ENCODE assay signal across 8 cellular contexts in genomic region chr16:27549607-27549856, GRCh38. TPM values are rescaled to one million over a fixed set of nuclear protein-coding genes. Genes with fewer than 3 reads are reported as not detected.
A peak's percentile ranks its signal among the peaks of the same experiment; 100 is the strongest.
DNase-seq lines count a peak whose midpoint lies in the region; ATAC-seq, FAIRE-seq and TF ChIP-seq lines count a peak whose summit lies in the region.

No MANE protein-coding gene starts in this region.

- peak overlapping the region; percentile 90 for H3K27ac Mint-ChIP-seq in activated CD4-positive, alpha-beta T cell treated with anti-CD3 and anti-CD28 coated beads, Interleukin-2, amount 10 ng/mL, durations not matched to agents 7 days and 5 days
- peak overlapping the region; percentile 99 for H3K27ac Mint-ChIP-seq in mesothelial cell of epicardium

- no peak for DNase-seq in activated CD4-positive, alpha-beta T cell treated with anti-CD3 and anti-CD28 coated beads, Interleukin-2, amount 10 ng/mL, durations not matched to agents 7 days and 5 days
- no peak for DNase-seq in activated CD4-positive, alpha-beta T cell treated with anti-CD3 and anti-CD28 coated beads for 1 hour
- DNase-seq in bronchial epithelial cell (ENCODE audit: low read depth), result no peak
- no peak for DNase-seq in mesothelial cell of epicardium (ENCODE audit: low spot score in 2 of 2, unreplicated experiment in 2 of 2)
- no peak for DNase-seq in nucleus accumbens (lab: John Stamatoyannopoulos, UW)
- DNase-seq in stimulated activated CD4-positive, alpha-beta T cell treated with anti-CD3 and anti-CD28 coated beads, Interleukin-12 subunit alpha, Interleukin-12 subunit beta, amount 100 ng/mL, for 4 hours, result no peak
- DNase-seq in NOMO-1 (lab: John Stamatoyannopoulos, UW; ENCODE audit: unreplicated experiment in 2 of 2), result no peak

- peak overlapping the region; percentile 99 for H3K4me3 Mint-ChIP-seq in activated CD4-positive, alpha-beta T cell treated with anti-CD3 and anti-CD28 coated beads, Interleukin-2, amount 10 ng/mL, durations not matched to agents 7 days and 5 days
- H3K4me3 Mint-ChIP-seq in mesothelial cell of epicardium, result peak overlapping the region; percentile 97

- POLR2A ChIA-PET in activated CD4-positive, alpha-beta T cell treated with anti-CD3 and anti-CD28 coated beads, Interleukin-2, amount 10 ng/mL, durations not matched to agents 7 days and 5 days (lab: Charles Lee), result interaction anchor here (1.4 kb wide), 1 partner anchor 16 kb away, joined by 6 read pairs; no protein-coding TSS in a partner anchor

- ATAC-seq in HG03460 (IDR thresholded peaks at IDR 0.05; ENCODE audit: unreplicated experiment), result peak; percentile 33

- H3K27me3 ChIP-seq in bronchial epithelial cell (ENCODE audit: control insufficient read depth, insufficient read depth, low read length), result no peaks in the 10 kb centered on the region

- H3K27me3 Mint-ChIP-seq in activated CD4-positive, alpha-beta T cell treated with anti-CD3 and anti-CD28 coated beads, Interleukin-2, amount 10 ng/mL, durations not matched to agents 7 days and 5 days, result no peaks in the 10 kb centered on the region
- no peaks in the 10 kb centered on the region for H3K27me3 Mint-ChIP-seq in mesothelial cell of epicardium (ENCODE audit: low read depth)

- no peak for FAIRE-seq in bronchial epithelial cell (lab: Jason Lieb, UNC)

- H3K4me3 ChIP-seq in bronchial epithelial cell (ENCODE audit: low read depth, low read length), result peak overlapping the region; percentile 82

- no peaks in the 10 kb centered on the region for H3K9me3 Mint-ChIP-seq in activated CD4-positive, alpha-beta T cell treated with anti-CD3 and anti-CD28 coated beads, Interleukin-2, amount 10 ng/mL, durations not matched to agents 7 days and 5 days
- H3K9me3 Mint-ChIP-seq in mesothelial cell of epicardium, result no peaks in the 10 kb centered on the region

- CTCF ChIA-PET in activated CD4-positive, alpha-beta T cell treated with anti-CD3 and anti-CD28 coated beads, Interleukin-2, amount 10 ng/mL, durations not matched to agents 7 days and 5 days (lab: Charles Lee), result interaction anchor here (0.6 to 1.4 kb wide), 6 partner anchors 13 to 560 kb away, joined by 3 to 5 read pairs (median 3); no protein-coding TSS in a partner anchor

- H3K4me1 Mint-ChIP-seq in activated CD4-positive, alpha-beta T cell treated with anti-CD3 and anti-CD28 coated beads, Interleukin-2, amount 10 ng/mL, durations not matched to agents 7 days and 5 days, result peaks cover 39% of the 10 kb centered on the region
- peaks cover 41% of the 10 kb centered on the region for H3K4me1 Mint-ChIP-seq in mesothelial cell of epicardium

- peaks cover 5% of the 10 kb centered on the region for H3K36me3 Mint-ChIP-seq in activated CD4-positive, alpha-beta T cell treated with anti-CD3 and anti-CD28 coated beads, Interleukin-2, amount 10 ng/mL, durations not matched to agents 7 days and 5 days (ENCODE audit: low read depth)
- H3K36me3 Mint-ChIP-seq in mesothelial cell of epicardium, result peaks cover 8% of the 10 kb centered on the region

- peaks cover 5% of the 10 kb centered on the region for H3K36me3 ChIP-seq in bronchial epithelial cell (ENCODE audit: control insufficient read depth, insufficient read depth, low read length)

- TF ChIP-seq CTCF in bronchial epithelial cell (IDR thresholded peaks at IDR 0.05; ENCODE audit: insufficient read depth, low read length, severe bottlenecking), result no peak
- no peak for TF ChIP-seq CTCF in mesothelial cell of epicardium (IDR thresholded peaks at IDR 0.05; ENCODE audit: unreplicated experiment)

RNA-seq across cellular contexts. Expression of gene GTF3C1, which starts 0.2 kb away (rescaled TPM):
- 10 to 100 TPM; 51.9 to 52.9 TPM for total RNA-seq in activated CD4-positive, alpha-beta T cell treated with anti-CD3 and anti-CD28 coated beads, Interleukin-2, amount 10 ng/mL, durations not matched to agents 7 days and 5 days
- total RNA-seq in bronchial epithelial cell (40.8 and 58.5 TPM in 2 replicates), mesothelial cell of epicardium (120 to 131 TPM (median 123 TPM) in 3 replicates)

RNA-seq across cellular contexts. Expression of gene KATNIP, which starts 0.4 kb away (rescaled TPM):
- 10 to 100 TPM; 17.1 to 18.7 TPM for total RNA-seq in activated CD4-positive, alpha-beta T cell treated with anti-CD3 and anti-CD28 coated beads, Interleukin-2, amount 10 ng/mL, durations not matched to agents 7 days and 5 days
- total RNA-seq in bronchial epithelial cell (14.7 and 21.8 TPM in 2 replicates), mesothelial cell of epicardium (33.7 to 38.8 TPM (median 36.5 TPM) in 3 replicates)
